4 cellular contexts compared by ENCODE assay signal in the genomic region with DNA sequence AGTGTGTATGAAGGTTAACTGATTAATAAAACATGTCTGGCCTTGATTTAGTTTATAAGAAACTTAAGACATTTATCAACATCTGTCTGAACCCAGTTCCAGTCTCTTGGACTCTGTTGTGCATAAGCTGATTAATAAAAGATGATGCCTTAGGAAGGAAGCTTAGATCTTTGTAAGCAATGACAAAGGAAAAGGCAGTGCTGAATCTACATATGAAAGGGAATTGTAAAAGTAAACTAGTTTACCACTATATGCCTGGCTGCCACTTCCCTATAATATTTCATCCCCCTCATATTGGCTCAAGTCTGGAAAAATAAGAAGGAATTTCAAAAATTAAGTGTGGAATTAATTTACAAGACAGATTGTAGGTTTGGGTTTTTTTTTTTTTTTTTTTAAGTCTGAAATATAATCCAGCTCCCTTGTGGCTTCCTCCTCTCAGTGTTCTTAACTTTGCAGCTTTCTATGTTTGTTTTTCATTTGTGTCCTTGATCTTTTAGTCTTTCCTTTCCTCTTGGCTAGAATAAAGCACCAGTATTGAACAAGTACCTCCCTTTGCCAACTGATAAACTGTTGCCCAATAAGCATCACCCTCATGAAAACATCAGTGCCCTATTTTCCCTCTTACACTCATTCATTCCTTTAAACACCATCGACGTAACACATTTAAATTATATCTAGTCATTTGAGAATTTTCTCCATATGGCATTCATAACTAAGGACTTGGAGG.
TF ChIP-seq lines count a peak whose summit lies in the region.

No MANE protein-coding gene starts in this region.

TF ChIP-seq in A549, 52 proteins besides CTCF, POLR2A, EP300 and RAD21:
- no peak for TF ChIP-seq PHF8 (IDR thresholded peaks at IDR 0.05; ENCODE audit: borderline replicate concordance, low read depth)
- TF ChIP-seq, protein P1, sequence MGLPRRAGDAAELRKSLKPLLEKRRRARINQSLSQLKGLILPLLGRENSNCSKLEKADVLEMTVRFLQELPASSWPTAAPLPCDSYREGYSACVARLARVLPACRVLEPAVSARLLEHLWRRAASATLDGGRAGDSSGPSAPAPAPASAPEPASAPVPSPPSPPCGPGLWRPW (IDR thresholded peaks at IDR 0.05): no peak
- TF ChIP-seq CHD4 (IDR thresholded peaks at IDR 0.05; ENCODE audit: borderline replicate concordance): no peak
- no peak for TF ChIP-seq JUNB (IDR thresholded peaks at IDR 0.05)
- no peak for TF ChIP-seq BHLHE40 (IDR thresholded peaks at IDR 0.05; ENCODE audit: low read depth, low read length)
- TF ChIP-seq, protein P2, sequence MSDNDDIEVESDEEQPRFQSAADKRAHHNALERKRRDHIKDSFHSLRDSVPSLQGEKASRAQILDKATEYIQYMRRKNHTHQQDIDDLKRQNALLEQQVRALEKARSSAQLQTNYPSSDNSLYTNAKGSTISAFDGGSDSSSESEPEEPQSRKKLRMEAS (IDR thresholded peaks at IDR 0.05): no peak
- no peak for TF ChIP-seq RARB (CRISPR knock-in tag; IDR thresholded peaks at IDR 0.05)
- TF ChIP-seq ZFP36 (IDR thresholded peaks at IDR 0.05; ENCODE audit: borderline replicate concordance, partially characterized antibody): no peak
- TF ChIP-seq RFX5 (IDR thresholded peaks at IDR 0.05): no peak
- TF ChIP-seq, protein P3, sequence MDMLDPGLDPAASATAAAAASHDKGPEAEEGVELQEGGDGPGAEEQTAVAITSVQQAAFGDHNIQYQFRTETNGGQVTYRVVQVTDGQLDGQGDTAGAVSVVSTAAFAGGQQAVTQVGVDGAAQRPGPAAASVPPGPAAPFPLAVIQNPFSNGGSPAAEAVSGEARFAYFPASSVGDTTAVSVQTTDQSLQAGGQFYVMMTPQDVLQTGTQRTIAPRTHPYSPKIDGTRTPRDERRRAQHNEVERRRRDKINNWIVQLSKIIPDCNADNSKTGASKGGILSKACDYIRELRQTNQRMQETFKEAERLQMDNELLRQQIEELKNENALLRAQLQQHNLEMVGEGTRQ (IDR thresholded peaks at IDR 0.05): no peak

TF ChIP-seq in GM23338, 12 proteins besides CTCF, POLR2A, EP300 and RAD21 (continues in another document):
- TF ChIP-seq, protein P4, sequence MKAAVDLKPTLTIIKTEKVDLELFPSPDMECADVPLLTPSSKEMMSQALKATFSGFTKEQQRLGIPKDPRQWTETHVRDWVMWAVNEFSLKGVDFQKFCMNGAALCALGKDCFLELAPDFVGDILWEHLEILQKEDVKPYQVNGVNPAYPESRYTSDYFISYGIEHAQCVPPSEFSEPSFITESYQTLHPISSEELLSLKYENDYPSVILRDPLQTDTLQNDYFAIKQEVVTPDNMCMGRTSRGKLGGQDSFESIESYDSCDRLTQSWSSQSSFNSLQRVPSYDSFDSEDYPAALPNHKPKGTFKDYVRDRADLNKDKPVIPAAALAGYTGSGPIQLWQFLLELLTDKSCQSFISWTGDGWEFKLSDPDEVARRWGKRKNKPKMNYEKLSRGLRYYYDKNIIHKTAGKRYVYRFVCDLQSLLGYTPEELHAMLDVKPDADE (IDR thresholded peaks at IDR 0.05): no peak
- TF ChIP-seq ZNF114 (CRISPR knock-in tag; IDR thresholded peaks at IDR 0.05): no peak

TF ChIP-seq in endothelial cell of umbilical vein, 7 proteins besides CTCF, POLR2A, EP300 and RAD21:
- TF ChIP-seq MYC (IDR thresholded peaks at IDR 0.05; ENCODE audit: low read depth, low read length) (no peak), POLR2AphosphoS5 (IDR thresholded peaks at IDR 0.05; ENCODE audit: insufficient read depth, low read depth, low read length) (no peak)

TF ChIP-seq in liver, 16 proteins besides CTCF, POLR2A, EP300 and RAD21:
- TF ChIP-seq HNF4G (IDR thresholded peaks at IDR 0.05) (peak; percentile 54), NR2F2 (IDR thresholded peaks at IDR 0.05) (peak; percentile 38), EGR1 (IDR thresholded peaks at IDR 0.05; ENCODE audit: low read depth in 2 of 2) (peak in 1 of 2 donors; percentile 17), FOXA2 (IDR thresholded peaks at IDR 0.05) (peak; percentile 73), JUND (IDR thresholded peaks at IDR 0.05) (peak; percentile 56 to 71), TAF1 (conservative IDR thresholded peaks at IDR 0.05) (no peak), FOXA1 (IDR thresholded peaks at IDR 0.05) (peak; percentile 56), SP1 (IDR thresholded peaks at IDR 0.05) (peak; percentile 80), GABPA (IDR thresholded peaks at IDR 0.05 in 1 of 2, conservative IDR thresholded peaks at IDR 0.05 in 1 of 2) (no peak), RXRA (IDR thresholded peaks at IDR 0.05) (peak; percentile 72 to 88), HNF4A (conservative IDR thresholded peaks at IDR 0.05) (peak; percentile 88 to 89), YY1 (IDR thresholded peaks at IDR 0.05) (peak; percentile 57)
- TF ChIP-seq, protein P5, sequence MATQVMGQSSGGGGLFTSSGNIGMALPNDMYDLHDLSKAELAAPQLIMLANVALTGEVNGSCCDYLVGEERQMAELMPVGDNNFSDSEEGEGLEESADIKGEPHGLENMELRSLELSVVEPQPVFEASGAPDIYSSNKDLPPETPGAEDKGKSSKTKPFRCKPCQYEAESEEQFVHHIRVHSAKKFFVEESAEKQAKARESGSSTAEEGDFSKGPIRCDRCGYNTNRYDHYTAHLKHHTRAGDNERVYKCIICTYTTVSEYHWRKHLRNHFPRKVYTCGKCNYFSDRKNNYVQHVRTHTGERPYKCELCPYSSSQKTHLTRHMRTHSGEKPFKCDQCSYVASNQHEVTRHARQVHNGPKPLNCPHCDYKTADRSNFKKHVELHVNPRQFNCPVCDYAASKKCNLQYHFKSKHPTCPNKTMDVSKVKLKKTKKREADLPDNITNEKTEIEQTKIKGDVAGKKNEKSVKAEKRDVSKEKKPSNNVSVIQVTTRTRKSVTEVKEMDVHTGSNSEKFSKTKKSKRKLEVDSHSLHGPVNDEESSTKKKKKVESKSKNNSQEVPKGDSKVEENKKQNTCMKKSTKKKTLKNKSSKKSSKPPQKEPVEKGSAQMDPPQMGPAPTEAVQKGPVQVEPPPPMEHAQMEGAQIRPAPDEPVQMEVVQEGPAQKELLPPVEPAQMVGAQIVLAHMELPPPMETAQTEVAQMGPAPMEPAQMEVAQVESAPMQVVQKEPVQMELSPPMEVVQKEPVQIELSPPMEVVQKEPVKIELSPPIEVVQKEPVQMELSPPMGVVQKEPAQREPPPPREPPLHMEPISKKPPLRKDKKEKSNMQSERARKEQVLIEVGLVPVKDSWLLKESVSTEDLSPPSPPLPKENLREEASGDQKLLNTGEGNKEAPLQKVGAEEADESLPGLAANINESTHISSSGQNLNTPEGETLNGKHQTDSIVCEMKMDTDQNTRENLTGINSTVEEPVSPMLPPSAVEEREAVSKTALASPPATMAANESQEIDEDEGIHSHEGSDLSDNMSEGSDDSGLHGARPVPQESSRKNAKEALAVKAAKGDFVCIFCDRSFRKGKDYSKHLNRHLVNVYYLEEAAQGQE (IDR thresholded peaks at IDR 0.05): peak; percentile 47
- TF ChIP-seq, protein P2 (IDR thresholded peaks at IDR 0.05): peak; percentile 68
- TF ChIP-seq, protein P6, sequence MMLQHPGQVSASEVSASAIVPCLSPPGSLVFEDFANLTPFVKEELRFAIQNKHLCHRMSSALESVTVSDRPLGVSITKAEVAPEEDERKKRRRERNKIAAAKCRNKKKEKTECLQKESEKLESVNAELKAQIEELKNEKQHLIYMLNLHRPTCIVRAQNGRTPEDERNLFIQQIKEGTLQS (IDR thresholded peaks at IDR 0.05): peak; percentile 34
- TF ChIP-seq, protein P7, sequence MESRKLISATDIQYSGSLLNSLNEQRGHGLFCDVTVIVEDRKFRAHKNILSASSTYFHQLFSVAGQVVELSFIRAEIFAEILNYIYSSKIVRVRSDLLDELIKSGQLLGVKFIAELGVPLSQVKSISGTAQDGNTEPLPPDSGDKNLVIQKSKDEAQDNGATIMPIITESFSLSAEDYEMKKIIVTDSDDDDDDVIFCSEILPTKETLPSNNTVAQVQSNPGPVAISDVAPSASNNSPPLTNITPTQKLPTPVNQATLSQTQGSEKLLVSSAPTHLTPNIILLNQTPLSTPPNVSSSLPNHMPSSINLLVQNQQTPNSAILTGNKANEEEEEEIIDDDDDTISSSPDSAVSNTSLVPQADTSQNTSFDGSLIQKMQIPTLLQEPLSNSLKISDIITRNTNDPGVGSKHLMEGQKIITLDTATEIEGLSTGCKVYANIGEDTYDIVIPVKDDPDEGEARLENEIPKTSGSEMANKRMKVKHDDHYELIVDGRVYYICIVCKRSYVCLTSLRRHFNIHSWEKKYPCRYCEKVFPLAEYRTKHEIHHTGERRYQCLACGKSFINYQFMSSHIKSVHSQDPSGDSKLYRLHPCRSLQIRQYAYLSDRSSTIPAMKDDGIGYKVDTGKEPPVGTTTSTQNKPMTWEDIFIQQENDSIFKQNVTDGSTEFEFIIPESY (IDR thresholded peaks at IDR 0.05): peak; percentile 65
